In the genomic region with DNA sequence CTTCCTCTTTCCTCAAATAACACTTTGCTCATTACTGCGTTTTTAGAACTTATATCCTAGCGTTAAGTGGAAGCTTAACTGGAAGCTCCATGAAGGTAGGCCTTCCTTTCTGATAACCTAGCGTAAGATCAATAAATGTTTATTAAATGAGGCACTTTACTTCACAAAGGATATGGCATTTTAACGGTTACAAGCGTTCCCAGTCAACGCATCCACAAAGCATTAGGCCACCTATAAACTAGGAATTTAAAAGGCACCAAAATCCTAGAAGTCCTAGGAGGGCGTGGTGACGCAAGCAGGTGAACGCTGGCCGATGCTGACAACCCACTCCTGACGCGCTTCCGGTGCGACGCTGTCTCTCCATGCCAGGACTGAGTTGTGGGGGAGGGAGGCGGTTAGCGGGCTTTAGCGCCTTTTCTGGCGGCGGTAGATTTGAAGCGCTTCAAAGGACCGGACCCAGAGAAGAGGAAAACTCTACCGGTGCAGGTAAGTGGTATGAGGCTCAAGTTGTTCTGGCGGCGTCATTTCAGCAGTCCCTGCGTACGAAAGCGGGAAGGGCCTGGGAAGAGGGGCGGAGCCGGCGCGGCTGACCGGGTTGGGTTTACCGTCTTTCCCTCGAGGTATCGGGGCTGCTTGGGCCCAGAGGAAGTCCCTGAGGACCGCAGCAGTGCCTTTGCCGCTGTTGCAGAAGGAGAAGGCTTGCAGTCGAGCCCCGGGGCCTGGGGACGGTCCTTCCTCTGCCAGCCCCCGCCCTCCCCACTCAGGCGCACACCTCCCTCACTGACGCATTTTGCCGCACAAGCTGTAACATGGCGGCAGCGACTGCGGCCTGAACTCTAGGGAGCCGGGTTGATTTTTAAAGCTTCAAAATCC, we compare ENCODE assay signal across 8 cellular contexts. TPM values are rescaled to one million over a fixed set of nuclear protein-coding genes. Genes with fewer than 3 reads are reported as not detected.
A peak's percentile ranks its signal among the peaks of the same experiment; 100 is the strongest.
DNase-seq lines count a peak whose midpoint lies in the region; ATAC-seq lines count a peak whose summit lies in the region.

A gene (plus strand): TSS at position 347 of the 873 bp plus-strand sequence. CDS start 19,691 bp downstream, outside the sequence.

- peak; percentile 81 for ATAC-seq in GM19467 (IDR thresholded peaks at IDR 0.05; ENCODE audit: unreplicated experiment)
- ATAC-seq in activated CD8-positive, alpha-beta memory T cell treated with anti-CD3 and anti-CD28 coated beads, Interleukin-2, amount 10 ng/mL, durations not matched to agents 7 days and 5 days: peak; percentile 94

- no peaks in the 10 kb centered on the region for H3K27me3 Mint-ChIP-seq in CD8-positive, alpha-beta memory T cell
- H3K27me3 Mint-ChIP-seq in activated CD8-positive, alpha-beta memory T cell treated with anti-CD3 and anti-CD28 coated beads, Interleukin-2, amount 10 ng/mL, durations not matched to agents 7 days and 5 days: no peaks in the 10 kb centered on the region

- H3K36me3 Mint-ChIP-seq in CD8-positive, alpha-beta memory T cell: peaks cover 0 to 21% (median 2%) of the 10 kb centered on the region in 3 donors
- H3K36me3 Mint-ChIP-seq in activated CD8-positive, alpha-beta memory T cell treated with anti-CD3 and anti-CD28 coated beads, Interleukin-2, amount 10 ng/mL, durations not matched to agents 7 days and 5 days: peaks cover 27% of the 10 kb centered on the region

- peak within 1 kb of the TSS; percentile 99 to 100 (median 100) for H3K27ac Mint-ChIP-seq in CD8-positive, alpha-beta memory T cell
- peak within 1 kb of the TSS; percentile 100 for H3K27ac Mint-ChIP-seq in activated CD8-positive, alpha-beta memory T cell treated with anti-CD3 and anti-CD28 coated beads, Interleukin-2, amount 10 ng/mL, durations not matched to agents 7 days and 5 days

- peak within 1 kb of the TSS; percentile 99 for H3K4me3 ChIP-seq in CD8-positive, alpha-beta memory T cell (ENCODE audit: low read length)

- H3K27ac ChIP-seq in CD8-positive, alpha-beta memory T cell (ENCODE audit: low read depth, low read length): peak within 1 kb of the TSS; percentile 99

- in situ Hi-C loops in endometrial microvascular endothelial cells (cut with HindIII; ENCODE audit: inconsistent ontology term, low pct_unique_long_range_greater_than_20kb, low sequenced_read_pairs): no loop called here

- peaks cover 33 to 48% (median 43%) of the 10 kb centered on the region in 3 donors for H3K4me1 Mint-ChIP-seq in CD8-positive, alpha-beta memory T cell
- peaks cover 32% of the 10 kb centered on the region for H3K4me1 Mint-ChIP-seq in activated CD8-positive, alpha-beta memory T cell treated with anti-CD3 and anti-CD28 coated beads, Interleukin-2, amount 10 ng/mL, durations not matched to agents 7 days and 5 days

- DNase-seq in CD8-positive, alpha-beta memory T cell: peak; percentile 79 to 91 (median 86)
- DNase-seq in HS-27A (ENCODE audit: low read depth) (peak; percentile 63), NOMO-1 treated with dmso at 0.1 percent for 144 hours (lab: John Stamatoyannopoulos, UW; ENCODE audit: unreplicated experiment) (peak; percentile 91), mesenteric fat pad (ENCODE audit: low spot score) (peak; percentile 95)
- peak; percentile 93 for DNase-seq in activated CD8-positive, alpha-beta memory T cell treated with anti-CD3 and anti-CD28 coated beads, Interleukin-2, amount 10 ng/mL, durations not matched to agents 7 days and 5 days
- DNase-seq in stimulated activated CD8-positive, alpha-beta memory T cell treated with anti-CD3 and anti-CD28 coated beads, Interleukin-15, amount 100 ng/mL, for 24 hours (ENCODE audit: low read depth): peak; percentile 74

- no peaks in the 10 kb centered on the region for H3K27me3 ChIP-seq in CD8-positive, alpha-beta memory T cell (ENCODE audit: insufficient read depth, low read length, poor library complexity, severe bottlenecking)

- H3K9me3 ChIP-seq in CD8-positive, alpha-beta memory T cell (ENCODE audit: low read length): no peaks in the 10 kb centered on the region

- H3K4me3 Mint-ChIP-seq in CD8-positive, alpha-beta memory T cell: peak within 1 kb of the TSS; percentile 96 to 100 (median 99)
- peak within 1 kb of the TSS; percentile 100 for H3K4me3 Mint-ChIP-seq in activated CD8-positive, alpha-beta memory T cell treated with anti-CD3 and anti-CD28 coated beads, Interleukin-2, amount 10 ng/mL, durations not matched to agents 7 days and 5 days

- peaks cover 0 to 5% (median 0%) of the 10 kb centered on the region in 5 donors for H3K9me3 Mint-ChIP-seq in CD8-positive, alpha-beta memory T cell
- peaks cover 8% of the 10 kb centered on the region for H3K9me3 Mint-ChIP-seq in activated CD8-positive, alpha-beta memory T cell treated with anti-CD3 and anti-CD28 coated beads, Interleukin-2, amount 10 ng/mL, durations not matched to agents 7 days and 5 days (ENCODE audit: low read depth)

- H3K36me3 ChIP-seq in CD8-positive, alpha-beta memory T cell (ENCODE audit: insufficient read depth, low read length): no peaks in the 10 kb centered on the region

- POLR2A ChIA-PET in CD8-positive, alpha-beta memory T cell (lab: Charles Lee): interaction anchor here (0.8 to 2.1 kb wide), 8 partner anchors 10 to 344 kb away, joined by 3 to 15 read pairs (median 5); a partner anchor contains a TSS

- peaks cover 25% of the 10 kb centered on the region for H3K4me1 ChIP-seq in CD8-positive, alpha-beta memory T cell (ENCODE audit: insufficient read depth, low read length)

- CTCF ChIA-PET in CD8-positive, alpha-beta memory T cell (lab: Charles Lee): interaction anchor here (1.0 to 1.1 kb wide), 3 partner anchors 12 to 109 kb away, joined by 3 to 8 read pairs (median 3); a partner anchor contains a TSS
- CTCF ChIA-PET in activated CD8-positive, alpha-beta memory T cell treated with anti-CD3 and anti-CD28 coated beads, Interleukin-2, amount 10 ng/mL, durations not matched to agents 7 days and 5 days (lab: Charles Lee): interaction anchor here (1.0 to 2.3 kb wide), 2 partner anchors 11 to 55 kb away, joined by 3 to 13 read pairs; a partner anchor contains a TSS

RNA-seq across cellular contexts. Expression of the gene that starts here (rescaled TPM):
- total RNA-seq in CD8-positive, alpha-beta memory T cell: 10 to 100 TPM; 60.7 to 65.7 TPM
- polyA plus RNA-seq in CD8-positive, alpha-beta memory T cell: 87.2 TPM
- total RNA-seq in activated CD8-positive, alpha-beta memory T cell treated with anti-CD3 and anti-CD28 coated beads, Interleukin-2, amount 10 ng/mL, durations not matched to agents 7 days and 5 days: 10 to 100 TPM; 55.5 to 56.7 TPM
- total RNA-seq in endometrial microvascular endothelial cells (ENCODE audit: inconsistent ontology term) (18.2 TPM), mesenteric fat pad (44.1 TPM)

Comparison
In these comparisons a context has a peak if more than half of its experiments do, and no peak if none do; other contexts are left out.
1. Peak in every context shown above with its lines: DNase-seq, ATAC-seq, H3K4me3 ChIP-seq and H3K27ac ChIP-seq.